ENCODE assay signal across 8 cellular contexts in the genomic region with DNA sequence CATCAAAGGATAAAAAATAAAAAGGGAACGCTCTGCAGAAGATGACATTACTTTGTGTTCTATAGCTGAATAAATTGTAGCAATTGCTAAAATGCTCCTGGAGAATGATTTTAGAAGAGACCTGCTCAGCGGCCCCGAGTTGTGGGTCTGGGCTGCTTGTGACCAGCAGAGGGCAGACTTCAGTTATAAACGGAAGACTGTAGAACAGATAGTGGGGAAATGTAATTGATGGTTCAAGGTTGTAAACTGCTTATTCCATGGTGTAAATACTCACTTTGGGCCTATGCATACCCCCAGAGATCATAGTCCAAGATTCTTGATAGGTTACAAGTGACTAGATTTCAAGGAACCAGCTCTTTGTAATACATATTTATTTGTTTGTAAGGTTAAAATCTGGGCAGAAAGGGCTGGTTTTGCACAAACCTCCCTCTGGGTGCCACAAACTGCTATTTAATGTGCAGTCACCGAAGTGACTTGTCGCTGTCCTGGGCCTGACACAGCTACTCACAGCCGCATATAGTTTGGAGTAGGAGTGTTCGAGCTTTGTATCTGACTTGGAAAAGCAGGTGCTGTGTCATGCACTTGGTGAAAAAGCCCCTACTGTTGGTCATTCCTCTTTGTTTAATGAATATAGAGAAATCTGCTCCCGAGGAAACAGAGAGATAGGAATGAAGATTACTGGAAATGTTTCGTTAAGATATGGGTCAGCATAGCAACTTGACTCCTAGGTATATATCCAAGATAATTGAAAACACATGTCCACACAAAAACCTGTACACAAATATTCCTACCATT. TPM values are rescaled to one million over a fixed set of nuclear protein-coding genes. Genes with fewer than 3 reads are reported as not detected.
DNase-seq lines count a peak whose midpoint lies in the region; ATAC-seq and TF ChIP-seq lines count a peak whose summit lies in the region.

No MANE protein-coding gene starts in this region.

- H3K4me3 Mint-ChIP-seq in memory B cell: no peak overlapping the region

- ATAC-seq in GM18868 (IDR thresholded peaks at IDR 0.05; ENCODE audit: unreplicated experiment): peak; percentile 59
- ATAC-seq in HG03378 (IDR thresholded peaks at IDR 0.05; ENCODE audit: unreplicated experiment): peak; percentile 47
- ATAC-seq in memory B cell (ENCODE audit: low read depth): peak; percentile 46

- H3K4me3 ChIP-seq in dorsolateral prefrontal cortex: no peak overlapping the region

- DNase-seq in AG09319 (ENCODE audit: extremely low read depth, low read depth) (peak; percentile 31), NCI-H526 (lab: John Stamatoyannopoulos, UW) (peak; percentile 39 to 91), dorsolateral prefrontal cortex (peak; percentile 59 to 86 (median 78)), memory B cell (ENCODE audit: low spot score in 2 of 2) (peak; percentile 60 to 69)
- peak; percentile 54 to 63 for DNase-seq in activated CD4-positive, alpha-beta T cell treated with anti-CD3 and anti-CD28 coated beads, Interleukin-2, amount 50 U/mL, for 4 hours
- peak; percentile 19 to 46 for DNase-seq in stimulated activated CD8-positive, alpha-beta memory T cell treated with anti-CD3 and anti-CD28 coated beads, Interleukin-2, amount 100 ng/mL, for 48 hours (ENCODE audit: low read depth in 2 of 2)

- H3K27ac Mint-ChIP-seq in memory B cell: peak overlapping the region; percentile 46

- peak overlapping the region in 51 of 59 donors; percentile 32 to 99 (median 92) for H3K27ac ChIP-seq in dorsolateral prefrontal cortex

- intact Hi-C loops in dorsolateral prefrontal cortex (cut with DNase I): loop anchor here (2.0 to 10.0 kb wide), 4 partner anchors 181 to 343 kb away; a partner anchor contains a TSS

- TF ChIP-seq CTCF in AG09319 (IDR thresholded peaks at IDR 0.05; ENCODE audit: low read depth, low read length) (peak; percentile 92), dorsolateral prefrontal cortex (IDR thresholded peaks at IDR 0.05 in 54 of 56, conservative IDR thresholded peaks at IDR 0.05 in 2 of 56; ENCODE audit: low read depth in 1 of 56, partially characterized antibody in 56 of 56) (peak; percentile 78 to 97 (median 92))

- H3K4me1 Mint-ChIP-seq in memory B cell: peaks cover 17% of the 10 kb centered on the region

- no peaks in the 10 kb centered on the region for H3K9me3 Mint-ChIP-seq in memory B cell

- no peaks in the 10 kb centered on the region for H3K27me3 ChIP-seq in dorsolateral prefrontal cortex

- H3K36me3 Mint-ChIP-seq in memory B cell: no peaks in the 10 kb centered on the region

- H3K27me3 Mint-ChIP-seq in memory B cell: peaks cover 7% of the 10 kb centered on the region

RNA-seq across cellular contexts. Expression of a gene that starts 34.7 kb away (rescaled TPM):
- 100 to 1,000 TPM in 106 of 120 experiments, 10 to 100 TPM in 14; 75.5 to 170 (median 127) TPM for total RNA-seq in dorsolateral prefrontal cortex
